11 cellular contexts compared by ENCODE assay signal in genomic region chr17:33028061-33028460, GRCh38. TPM values are rescaled to one million over a fixed set of nuclear protein-coding genes. Genes with fewer than 3 reads are reported as not detected.
"Had no signal": no experiment of that assay in that cellular context is flagged by ENCODE, and none has a peak within 500 bp of the region (broad histone marks: within the 10 kb centered on the region; RNA-seq: fewer than 3 reads in every experiment).

No MANE protein-coding gene starts in this region.

- H3K9me3 ChIP-seq: HAP-1 had no signal

- ATAC-seq: GM23338, HCT116 had no signal

- H3K27ac ChIP-seq: GM23248 had no signal

- DNase-seq: GM23248, GOT3, H7, H9, HCEC 1CT, HFFc6 had no signal

- H3K36me3 ChIP-seq: HAP-1 had no signal

- H3K4me1 ChIP-seq: HAP-1 had no signal

- H3K4me3 ChIP-seq: GM23248, GM23338, HAP-1 had no signal

RNA-seq across cellular contexts. Expression of gene SPACA3, which starts 36.4 kb away (rescaled TPM):
- total RNA-seq: GM23248, GM23338, H1, H4, H7, H9, HFFc6 had no signal
